ENCODE assay signal across 20 cellular contexts in genomic region chr3:61537366-61537765, GRCh38. TPM values are rescaled to one million over a fixed set of nuclear protein-coding genes. Genes with fewer than 3 reads are reported as not detected.
A peak's percentile ranks its signal among the peaks of the same experiment; 100 is the strongest.
DNase-seq lines count a peak whose midpoint lies in the region; ATAC-seq, FAIRE-seq and TF ChIP-seq lines count a peak whose summit lies in the region.
"Had no signal": no experiment of that assay in that cellular context is flagged by ENCODE, and none has a peak within 500 bp of the region (broad histone marks: within the 10 kb centered on the region; RNA-seq: fewer than 3 reads in every experiment).

No MANE protein-coding gene starts in this region.

- intact Hi-C loops in left colon (cut with DNase I, micrococcal nuclease) = no loop called here

- H3K9me3 ChIP-seq in astrocyte (ENCODE audit: insufficient read depth, low read depth, low read length) (no peaks in the 10 kb centered on the region), smooth muscle cell (replicated peaks; ENCODE audit: low read depth) (no peaks in the 10 kb centered on the region)
- H3K9me3 ChIP-seq: A549, neutrophil had no signal

- no peak for TF ChIP-seq CTCF in astrocyte (IDR thresholded peaks at IDR 0.05; ENCODE audit: insufficient read depth, low read depth, low read length)
- no peak for TF ChIP-seq CTCF in smooth muscle cell (IDR thresholded peaks at IDR 0.05; ENCODE audit: borderline replicate concordance, insufficient read depth, poor library complexity, severe bottlenecking)

- H3K4me1 ChIP-seq in astrocyte (ENCODE audit: insufficient read depth, low read length) = no peaks in the 10 kb centered on the region
- peaks cover 8% of the 10 kb centered on the region for H3K4me1 ChIP-seq in smooth muscle cell (ENCODE audit: low read depth)
- H3K4me1 ChIP-seq: A549 had no signal

- H4K20me1 ChIP-seq in astrocyte (ENCODE audit: insufficient read depth, low read length) (no peaks in the 10 kb centered on the region), smooth muscle cell (ENCODE audit: low read depth) (no peaks in the 10 kb centered on the region)

- peak; percentile 4 for DNase-seq in NCI-H345 (lab: John Stamatoyannopoulos, UW)
- DNase-seq in NCI-H345 treated with DMSO at 0.1 percent for 48 hours (lab: John Stamatoyannopoulos, UW; ENCODE audit: unreplicated experiment) = no peak
- peak; percentile 10 for DNase-seq in astrocyte (ENCODE audit: low read depth)
- peak; percentile 91 for DNase-seq in left kidney (ENCODE audit: low read depth, low spot score)
- no peak for DNase-seq in smooth muscle cell (lab: John Stamatoyannopoulos, UW; ENCODE audit: unreplicated experiment)
- DNase-seq in left colon = no peak
- DNase-seq in NCI-H1436 (lab: John Stamatoyannopoulos, UW) = no peak
- DNase-seq: activated CD4-positive, CD25-positive, alpha-beta regulatory T cell treated with anti-CD3 and anti-CD28 coated beads, Interleukin-2, amount 50 U/mL, for 72 hours; CD8-positive, alpha-beta memory T cell; head of caudate nucleus; NCI-H1694; small intestine; stimulated activated naive CD8-positive, alpha-beta T cell treated with anti-CD3 and anti-CD28 coated beads, Interleukin-15, Interleukin-2, amounts not matched to agents 100 U/mL and 50 U/mL, for 24 hours had no signal

- ATAC-seq in left colon = no peak
- ATAC-seq in HG02970 (IDR thresholded peaks at IDR 0.05; ENCODE audit: low FRiP score, unreplicated experiment) = no peak
- ATAC-seq: A549; stimulated activated naive CD8-positive, alpha-beta T cell treated with anti-CD3 and anti-CD28 coated beads, Interleukin-15, Interleukin-2, amounts not matched to agents 100 U/mL and 50 U/mL, for 24 hours had no signal

- H3K4me2 ChIP-seq in astrocyte (ENCODE audit: low read length) (peak overlapping the region; percentile 50), smooth muscle cell (peak overlapping the region; percentile 59)
- H3K4me2 ChIP-seq: A549, KMS-11 had no signal

- peak overlapping the region; percentile 66 for H3K27ac Mint-ChIP-seq in astrocyte (ENCODE audit: unreplicated experiment)
- H3K27ac Mint-ChIP-seq: activated naive CD8-positive, alpha-beta T cell; CD8-positive, alpha-beta memory T cell; T-helper 1 cell treated with Interleukin-12 subunit alpha and Interleukin-12 subunit beta and Interleukin-4 antibody, amounts not matched to agents 30 μg/mL and 1 μg/mL, for 36 hours had no signal

- H2AFZ ChIP-seq in astrocyte (ENCODE audit: low read depth, low read length) (peak overlapping the region; percentile 37), smooth muscle cell (ENCODE audit: low read depth) (peak overlapping the region; percentile 86)

- FAIRE-seq in astrocyte (lab: Jason Lieb, UNC) = no peak
- FAIRE-seq: A549, GM19239, small intestine had no signal

- 14% methylated on average over 6 of the region's 6 CpGs for WGBS in smooth muscle cell (ENCODE audit: low lambda C conversion rate)

- H3K27me3 ChIP-seq in astrocyte (ENCODE audit: insufficient read depth, low read length) (no peaks in the 10 kb centered on the region), smooth muscle cell (ENCODE audit: low read depth) (no peaks in the 10 kb centered on the region)
- H3K27me3 ChIP-seq: neutrophil had no signal

- H3K27ac ChIP-seq in astrocyte (ENCODE audit: low read depth, low read length) (no peak overlapping the region), smooth muscle cell (ENCODE audit: low read depth) (no peak overlapping the region)
- H3K27ac ChIP-seq: A549, KMS-11, neutrophil had no signal

- H3K79me2 ChIP-seq in astrocyte (ENCODE audit: insufficient read depth, low read length) = no peaks in the 10 kb centered on the region
- H3K79me2 ChIP-seq in smooth muscle cell (ENCODE audit: low read depth) = no peaks in the 10 kb centered on the region

- no peaks in the 10 kb centered on the region for H3K36me3 Mint-ChIP-seq in astrocyte (ENCODE audit: low read depth, unreplicated experiment)
- H3K36me3 Mint-ChIP-seq: activated naive CD8-positive, alpha-beta T cell; CD8-positive, alpha-beta memory T cell had no signal

- no peak overlapping the region for H3K9ac ChIP-seq in astrocyte (ENCODE audit: low read length)
- H3K9ac ChIP-seq in smooth muscle cell (ENCODE audit: low read depth) = no peak overlapping the region
- H3K9ac ChIP-seq: KMS-11 had no signal

- H3K36me3 ChIP-seq in astrocyte (ENCODE audit: insufficient read depth, low read length) (no peaks in the 10 kb centered on the region), smooth muscle cell (ENCODE audit: low read depth) (no peaks in the 10 kb centered on the region)
- H3K36me3 ChIP-seq: neutrophil had no signal

- H3K4me1 Mint-ChIP-seq in astrocyte (ENCODE audit: low read depth, unreplicated experiment) = no peaks in the 10 kb centered on the region
- H3K4me1 Mint-ChIP-seq: CD8-positive, alpha-beta memory T cell had no signal

- H3F3A ChIP-seq in smooth muscle cell (ENCODE audit: low read depth) = no peaks in the 10 kb centered on the region

- H3K4me3 Mint-ChIP-seq in astrocyte (ENCODE audit: unreplicated experiment) = no peak overlapping the region
- H3K4me3 Mint-ChIP-seq: activated naive CD8-positive, alpha-beta T cell; CD8-positive, alpha-beta memory T cell; T-helper 1 cell treated with Interleukin-12 subunit alpha and Interleukin-12 subunit beta and Interleukin-4 antibody, amounts not matched to agents 30 μg/mL and 1 μg/mL, for 36 hours had no signal

- peaks cover 6% of the 10 kb centered on the region for H3K27me3 Mint-ChIP-seq in astrocyte (ENCODE audit: low read depth, unreplicated experiment)

- H3K9me3 Mint-ChIP-seq in astrocyte (ENCODE audit: unreplicated experiment) = no peaks in the 10 kb centered on the region
- H3K9me3 Mint-ChIP-seq: T-helper 1 cell treated with Interleukin-12 subunit alpha and Interleukin-12 subunit beta and Interleukin-4 antibody, amounts not matched to agents 30 μg/mL and 1 μg/mL, for 36 hours had no signal

- no peak overlapping the region for H3K4me3 ChIP-seq in astrocyte (ENCODE audit: insufficient read depth, low read depth, low read length)
- peak overlapping the region; percentile 8 for H3K4me3 ChIP-seq in smooth muscle cell
- H3K4me3 ChIP-seq: A549 had no signal

RNA-seq across cellular contexts. Expression of gene PTPRG, which starts 24.0 kb away (rescaled TPM):
- total RNA-seq in astrocyte = 37.8 and 39.6 TPM in 2 replicates
- total RNA-seq in smooth muscle cell = 87.3 and 108 TPM in 2 replicates
- polyA plus RNA-seq in smooth muscle cell = 20.0 and 21.2 TPM in 2 replicates
- total RNA-seq in left colon = 10 to 100 TPM; 26.0 to 33.4 TPM
- total RNA-seq: CD8-positive, alpha-beta memory T cell had no signal
- polyA plus RNA-seq: CD8-positive, alpha-beta memory T cell had no signal

Comparison
In these comparisons a context has a peak if more than half of its experiments do, and no peak if none do; other contexts are left out.
1. DNase-seq: peak in NCI-H345 (single experiment), astrocyte (single experiment) and left kidney (single experiment); none in NCI-H345 treated with DMSO at 0.1 percent for 48 hours (single experiment), smooth muscle cell (single experiment), left colon (0 of 2) and NCI-H1436 (single experiment).